23 cellular contexts compared by ENCODE assay signal in genomic region chr3:105093371-105093770, GRCh38.
"Had no signal": no experiment of that assay in that cellular context is flagged by ENCODE, and none has a peak within 500 bp of the region (broad histone marks: within the 10 kb centered on the region; RNA-seq: fewer than 3 reads in every experiment).

No MANE protein-coding gene starts in this region.

- H3K4me1 ChIP-seq: heart left ventricle, left ventricle myocardium inferior, right atrium auricular region, thyroid gland had no signal

- H3K27ac Mint-ChIP-seq: activated B cell treated with CpG ODN at 0.5 μM for 24 hours; activated CD4-positive, alpha-beta memory T cell treated with anti-CD3 and anti-CD28 coated beads for 36 hours; activated naive CD4-positive, alpha-beta T cell treated with anti-CD3 and anti-CD28 coated beads for 36 hours; activated naive CD8-positive, alpha-beta T cell treated with anti-CD3 and anti-CD28 coated beads, Interleukin-2, amount 10 ng/mL, durations not matched to agents 7 days and 5 days; activated T-cell treated with anti-CD3 and anti-CD28 coated beads, Interleukin-2, amount 50 U/mL, for 72 hours; endodermal cell; natural killer cell; progenitor cell of endocrine pancreas; T-helper 1 cell treated with Interleukin-12 subunit alpha and Interleukin-12 subunit beta and Interleukin-4 antibody, amounts not matched to agents 30 μg/mL and 1 μg/mL, for 36 hours had no signal

- H3K27me3 ChIP-seq: heart left ventricle, right atrium auricular region, thyroid gland had no signal

- H3K27ac ChIP-seq: epithelial cell of prostate, heart left ventricle, left ventricle myocardium inferior, right atrium auricular region, thyroid gland had no signal

- ATAC-seq: activated T-cell treated with anti-CD3 and anti-CD28 coated beads, Interleukin-2, amount 50 U/mL, for 72 hours; heart left ventricle; natural killer cell; stimulated activated naive CD8-positive, alpha-beta T cell treated with anti-CD3 and anti-CD28 coated beads, Interleukin-15, Interleukin-2, amounts not matched to agents 100 U/mL and 50 U/mL, for 24 hours had no signal

- H3K36me3 ChIP-seq: heart left ventricle, left ventricle myocardium inferior, right atrium auricular region, thyroid gland had no signal

- H3K4me3 ChIP-seq: heart left ventricle, left ventricle myocardium inferior, right atrium auricular region, thyroid gland had no signal

- H3K36me3 Mint-ChIP-seq: activated CD4-positive, alpha-beta memory T cell treated with anti-CD3 and anti-CD28 coated beads for 36 hours; activated naive CD8-positive, alpha-beta T cell treated with anti-CD3 and anti-CD28 coated beads, Interleukin-2, amount 10 ng/mL, durations not matched to agents 7 days and 5 days; natural killer cell had no signal

- H3K9me3 Mint-ChIP-seq: activated CD4-positive, alpha-beta memory T cell treated with anti-CD3 and anti-CD28 coated beads for 36 hours; T-helper 1 cell treated with Interleukin-12 subunit alpha and Interleukin-12 subunit beta and Interleukin-4 antibody, amounts not matched to agents 30 μg/mL and 1 μg/mL, for 36 hours had no signal

- H3K9me3 ChIP-seq: thyroid gland had no signal

- DNase-seq: activated B cell treated with CpG ODN at 0.5 μM for 24 hours; activated CD4-positive, alpha-beta memory T cell treated with anti-CD3 and anti-CD28 coated beads for 36 hours; activated CD4-positive, alpha-beta T cell treated with anti-CD3 and anti-CD28 coated beads for 4 hours; activated effector memory CD4-positive, alpha-beta T cell treated with Interleukin-2 at 50 U/mL for 16 hours; activated naive CD4-positive, alpha-beta T cell treated with anti-CD3 and anti-CD28 coated beads for 36 hours; activated naive CD8-positive, alpha-beta T cell treated with anti-CD3 and anti-CD28 coated beads, Interleukin-2, amount 10 ng/mL, durations not matched to agents 7 days and 5 days; activated T-cell treated with anti-CD3 and anti-CD28 coated beads, Interleukin-2, amount 50 U/mL, for 72 hours; amygdala; cortex of kidney; endodermal cell; heart left ventricle; kidney; left ventricle myocardium inferior; natural killer cell; stimulated activated CD4-positive, alpha-beta T cell treated with anti-CD3 and anti-CD28 coated beads, Interleukin-12 subunit alpha, Interleukin-12 subunit beta, amount 100 ng/mL, for 4 hours; stimulated activated CD4-positive, alpha-beta T cell treated with anti-CD3 and anti-CD28 coated beads, Interleukin-4, amount 100 ng/mL, for 4 hours; stimulated activated naive CD8-positive, alpha-beta T cell treated with anti-CD3 and anti-CD28 coated beads, Interleukin-15, Interleukin-2, amounts not matched to agents 100 U/mL and 50 U/mL, for 24 hours; T1000; thyroid gland had no signal

- H3K27me3 Mint-ChIP-seq: activated CD4-positive, alpha-beta memory T cell treated with anti-CD3 and anti-CD28 coated beads for 36 hours; activated naive CD8-positive, alpha-beta T cell treated with anti-CD3 and anti-CD28 coated beads, Interleukin-2, amount 10 ng/mL, durations not matched to agents 7 days and 5 days; progenitor cell of endocrine pancreas had no signal

- H3K4me1 Mint-ChIP-seq: activated B cell treated with CpG ODN at 0.5 μM for 24 hours; activated naive CD8-positive, alpha-beta T cell treated with anti-CD3 and anti-CD28 coated beads, Interleukin-2, amount 10 ng/mL, durations not matched to agents 7 days and 5 days; endodermal cell; natural killer cell had no signal

- H3K4me3 Mint-ChIP-seq: activated B cell treated with CpG ODN at 0.5 μM for 24 hours; activated CD4-positive, alpha-beta memory T cell treated with anti-CD3 and anti-CD28 coated beads for 36 hours; activated naive CD4-positive, alpha-beta T cell treated with anti-CD3 and anti-CD28 coated beads for 36 hours; activated naive CD8-positive, alpha-beta T cell treated with anti-CD3 and anti-CD28 coated beads, Interleukin-2, amount 10 ng/mL, durations not matched to agents 7 days and 5 days; activated T-cell treated with anti-CD3 and anti-CD28 coated beads, Interleukin-2, amount 50 U/mL, for 72 hours; endodermal cell; natural killer cell; T-helper 1 cell treated with Interleukin-12 subunit alpha and Interleukin-12 subunit beta and Interleukin-4 antibody, amounts not matched to agents 30 μg/mL and 1 μg/mL, for 36 hours had no signal
